ENCODE assay signal across 17 cellular contexts in genomic region chr1:226131639-226132038, GRCh38.
"Had no signal": no experiment of that assay in that cellular context is flagged by ENCODE, and none has a peak within 500 bp of the region (broad histone marks: within the 10 kb centered on the region; RNA-seq: fewer than 3 reads in every experiment).

No MANE protein-coding gene starts in this region.

- H3K27ac Mint-ChIP-seq: natural killer cell treated with Interleukin-12 subunit alpha and Interleukin-12 subunit beta and Interleukin-15 and Interleukin-18, amount 100 ng/mL, for 72 hours had no signal

- H3K4me1 ChIP-seq: adrenal gland, uterus had no signal

- H3K9me3 Mint-ChIP-seq: natural killer cell treated with Interleukin-12 subunit alpha and Interleukin-12 subunit beta and Interleukin-15 and Interleukin-18, amount 100 ng/mL, for 72 hours had no signal

- H3K27ac ChIP-seq: adrenal gland, coronary artery, psoas muscle, uterus had no signal

- H3K36me3 ChIP-seq: adrenal gland, stomach, uterus had no signal

- H3K4me3 Mint-ChIP-seq: natural killer cell treated with Interleukin-12 subunit alpha and Interleukin-12 subunit beta and Interleukin-15 and Interleukin-18, amount 100 ng/mL, for 72 hours; T-helper 17 cell had no signal

- H3K27me3 Mint-ChIP-seq: T-helper 17 cell had no signal

- H3K36me3 Mint-ChIP-seq: natural killer cell treated with Interleukin-12 subunit alpha and Interleukin-12 subunit beta and Interleukin-15 and Interleukin-18, amount 100 ng/mL, for 72 hours had no signal

- H3K27me3 ChIP-seq: adrenal gland, stomach, uterus had no signal

- FAIRE-seq: TTC549 had no signal

- DNase-seq: activated CD4-positive, alpha-beta T cell treated with anti-CD3 and anti-CD28 coated beads for 1 hour; activated CD4-positive, alpha-beta T cell treated with anti-CD3 and anti-CD28 coated beads, Interleukin-2, amount 50 U/mL, for 48 hours; activated naive CD4-positive, alpha-beta T cell treated with Interleukin-2 at 50 U/mL for 16 hours; adrenal gland; caudate nucleus; effector CD4-positive, alpha-beta T cell; mammary epithelial cell; occipital lobe; psoas muscle; stimulated activated CD4-positive, alpha-beta T cell treated with anti-CD3 and anti-CD28 coated beads, Interleukin-4, amount 100 ng/mL, for 1 hour; stimulated activated CD8-positive, alpha-beta memory T cell treated with anti-CD3 and anti-CD28 coated beads, Interleukin-4, amount 100 ng/mL, for 48 hours; stomach; T-helper 17 cell had no signal

- H3K4me3 ChIP-seq: adrenal gland, coronary artery, psoas muscle, stomach, uterus had no signal

- H3K9me3 ChIP-seq: adrenal gland, psoas muscle, stomach, uterus had no signal

- ATAC-seq: natural killer cell treated with Interleukin-12 subunit alpha and Interleukin-12 subunit beta and Interleukin-15 and Interleukin-18, amount 100 ng/mL, for 72 hours; psoas muscle; T-helper 17 cell had no signal
